In the genomic region with DNA sequence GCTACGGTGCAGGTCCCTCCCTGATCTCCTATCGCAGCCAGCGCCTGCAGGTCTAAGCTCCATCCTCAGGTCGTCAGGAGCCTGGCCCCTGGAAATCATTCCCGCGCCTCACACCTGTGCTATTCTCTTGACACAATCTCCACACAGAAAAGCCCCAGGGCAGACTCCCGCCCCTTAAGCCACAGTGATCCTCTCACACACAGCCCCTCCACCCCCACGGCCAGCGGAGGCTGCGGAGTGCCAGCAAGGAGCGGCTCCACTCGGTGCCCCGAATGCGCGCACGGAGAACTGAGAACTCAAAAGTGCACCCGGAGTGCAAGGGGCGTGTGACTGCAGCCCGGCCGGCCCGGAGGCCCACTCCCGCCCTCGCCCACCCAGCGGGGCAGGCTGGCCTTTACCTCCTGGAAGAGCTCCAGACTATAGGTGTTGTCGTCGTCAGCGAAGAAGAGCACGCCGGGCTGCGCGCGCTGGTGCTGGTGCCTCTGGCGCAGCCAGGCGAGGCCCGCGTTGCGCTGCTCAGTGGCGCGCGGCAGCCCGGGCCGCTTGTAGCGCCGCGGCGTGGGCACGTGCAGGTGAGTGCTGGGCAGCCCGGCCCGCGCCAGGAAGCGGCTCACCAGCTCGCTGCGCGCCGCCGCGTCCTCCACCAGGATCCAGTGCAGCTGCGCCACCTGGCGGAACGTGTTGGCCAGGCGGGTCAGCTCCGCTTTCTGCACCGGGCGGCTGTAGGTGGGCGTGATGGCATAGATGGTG, we compare ENCODE assay signal across 8 cellular contexts. TPM values are rescaled to one million over a fixed set of nuclear protein-coding genes. Genes with fewer than 3 reads are reported as not detected.
DNase-seq lines count a peak whose midpoint lies in the region; ATAC-seq lines count a peak whose summit lies in the region.

No MANE protein-coding gene starts in this region.

- H3K27ac Mint-ChIP-seq in activated CD8-positive, alpha-beta T cell treated with anti-CD3 and anti-CD28 coated beads, Interleukin-2, amount 10 ng/mL, durations not matched to agents 7 days and 5 days: no peak overlapping the region
- H3K27ac Mint-ChIP-seq in memory B cell: peak overlapping the region; percentile 58

- H3K36me3 ChIP-seq in effector memory CD4-positive, alpha-beta T cell (ENCODE audit: control insufficient read depth, insufficient read depth, low read length): no peaks in the 10 kb centered on the region

- ATAC-seq in GM19351 (IDR thresholded peaks at IDR 0.05; ENCODE audit: unreplicated experiment): peak; percentile 89
- peak; percentile 96 for ATAC-seq in HG03457 (IDR thresholded peaks at IDR 0.05; ENCODE audit: unreplicated experiment)
- peak; percentile 94 for ATAC-seq in activated CD8-positive, alpha-beta T cell treated with anti-CD3 and anti-CD28 coated beads, Interleukin-2, amount 10 ng/mL, durations not matched to agents 7 days and 5 days
- ATAC-seq in memory B cell (ENCODE audit: low read depth): peak; percentile 90

- H3K4me1 ChIP-seq in effector memory CD4-positive, alpha-beta T cell (ENCODE audit: control insufficient read depth, insufficient read depth, low read length, poor library complexity, severe bottlenecking): peaks cover 21% of the 10 kb centered on the region

- POLR2A ChIA-PET in activated CD8-positive, alpha-beta T cell treated with anti-CD3 and anti-CD28 coated beads, Interleukin-2, amount 10 ng/mL, durations not matched to agents 7 days and 5 days (lab: Charles Lee): no interaction called here

- H3K4me1 Mint-ChIP-seq in activated CD8-positive, alpha-beta T cell treated with anti-CD3 and anti-CD28 coated beads, Interleukin-2, amount 10 ng/mL, durations not matched to agents 7 days and 5 days (ENCODE audit: low read depth): peaks cover 15% of the 10 kb centered on the region
- peaks cover 11% of the 10 kb centered on the region for H3K4me1 Mint-ChIP-seq in memory B cell

- H3K36me3 Mint-ChIP-seq in activated CD8-positive, alpha-beta T cell treated with anti-CD3 and anti-CD28 coated beads, Interleukin-2, amount 10 ng/mL, durations not matched to agents 7 days and 5 days (ENCODE audit: low read depth): no peaks in the 10 kb centered on the region
- H3K36me3 Mint-ChIP-seq in memory B cell: no peaks in the 10 kb centered on the region

- H3K4me3 Mint-ChIP-seq in activated CD8-positive, alpha-beta T cell treated with anti-CD3 and anti-CD28 coated beads, Interleukin-2, amount 10 ng/mL, durations not matched to agents 7 days and 5 days: peak overlapping the region; percentile 70
- H3K4me3 Mint-ChIP-seq in memory B cell: peak overlapping the region; percentile 82

- no peaks in the 10 kb centered on the region for H3K9me3 ChIP-seq in effector memory CD4-positive, alpha-beta T cell (ENCODE audit: control insufficient read depth, low read length)

- H3K27ac ChIP-seq in effector memory CD4-positive, alpha-beta T cell (ENCODE audit: insufficient read depth, low read length, poor library complexity, severe bottlenecking): no peak overlapping the region

- CTCF ChIA-PET in activated CD8-positive, alpha-beta T cell treated with anti-CD3 and anti-CD28 coated beads, Interleukin-2, amount 10 ng/mL, durations not matched to agents 7 days and 5 days (lab: Charles Lee): interaction anchor here (0.6 to 2.6 kb wide), 22 partner anchors 11 to 735 kb away, joined by 3 to 32 read pairs (median 3); no protein-coding TSS in a partner anchor

- H3K27me3 Mint-ChIP-seq in activated CD8-positive, alpha-beta T cell treated with anti-CD3 and anti-CD28 coated beads, Interleukin-2, amount 10 ng/mL, durations not matched to agents 7 days and 5 days (ENCODE audit: low read depth): peaks cover 77% of the 10 kb centered on the region
- peaks cover 17% of the 10 kb centered on the region for H3K27me3 Mint-ChIP-seq in memory B cell

- H3K9me3 Mint-ChIP-seq in activated CD8-positive, alpha-beta T cell treated with anti-CD3 and anti-CD28 coated beads, Interleukin-2, amount 10 ng/mL, durations not matched to agents 7 days and 5 days (ENCODE audit: insufficient read depth): no peaks in the 10 kb centered on the region
- H3K9me3 Mint-ChIP-seq in memory B cell: no peaks in the 10 kb centered on the region

- H3K4me3 ChIP-seq in effector memory CD4-positive, alpha-beta T cell (ENCODE audit: insufficient read depth, low read depth, low read length, poor library complexity, severe bottlenecking): peak overlapping the region; percentile 66

- DNase-seq in C1 segment of cervical spinal cord (lab: John Stamatoyannopoulos, UW) (peak; percentile 11 to 81 (median 52)), NCI-H526 (lab: John Stamatoyannopoulos, UW) (peak; percentile 64 to 94), memory B cell (ENCODE audit: low spot score in 2 of 2) (peak; percentile 80 to 87)
- DNase-seq in activated CD8-positive, alpha-beta T cell treated with anti-CD3 and anti-CD28 coated beads, Interleukin-2, amount 10 ng/mL, durations not matched to agents 7 days and 5 days: peak; percentile 88
- peak; percentile 56 to 73 (median 62) for DNase-seq in effector memory CD4-positive, alpha-beta T cell
- DNase-seq in stimulated activated CD4-positive, alpha-beta T cell treated with anti-CD3 and anti-CD28 coated beads, TNF-alpha, amount 100 ng/mL, for 4 hours (ENCODE audit: low read depth in 3 of 3): peak; percentile 69 to 82 (median 74)

- peaks cover 15% of the 10 kb centered on the region for H3K27me3 ChIP-seq in effector memory CD4-positive, alpha-beta T cell (replicated peaks; ENCODE audit: control insufficient read depth, insufficient read depth, low read length, poor library complexity, severe bottlenecking)

RNA-seq across cellular contexts. Expression of gene B3GAT2, which starts 1.2 kb away (rescaled TPM):
- total RNA-seq in activated CD8-positive, alpha-beta T cell treated with anti-CD3 and anti-CD28 coated beads, Interleukin-2, amount 10 ng/mL, durations not matched to agents 7 days and 5 days: under 1 TPM in 1 of 2 experiments, not detected in 1; 0.05 TPM
